Comparison of ENCODE assay signal across 9 cellular contexts in the genomic region with DNA sequence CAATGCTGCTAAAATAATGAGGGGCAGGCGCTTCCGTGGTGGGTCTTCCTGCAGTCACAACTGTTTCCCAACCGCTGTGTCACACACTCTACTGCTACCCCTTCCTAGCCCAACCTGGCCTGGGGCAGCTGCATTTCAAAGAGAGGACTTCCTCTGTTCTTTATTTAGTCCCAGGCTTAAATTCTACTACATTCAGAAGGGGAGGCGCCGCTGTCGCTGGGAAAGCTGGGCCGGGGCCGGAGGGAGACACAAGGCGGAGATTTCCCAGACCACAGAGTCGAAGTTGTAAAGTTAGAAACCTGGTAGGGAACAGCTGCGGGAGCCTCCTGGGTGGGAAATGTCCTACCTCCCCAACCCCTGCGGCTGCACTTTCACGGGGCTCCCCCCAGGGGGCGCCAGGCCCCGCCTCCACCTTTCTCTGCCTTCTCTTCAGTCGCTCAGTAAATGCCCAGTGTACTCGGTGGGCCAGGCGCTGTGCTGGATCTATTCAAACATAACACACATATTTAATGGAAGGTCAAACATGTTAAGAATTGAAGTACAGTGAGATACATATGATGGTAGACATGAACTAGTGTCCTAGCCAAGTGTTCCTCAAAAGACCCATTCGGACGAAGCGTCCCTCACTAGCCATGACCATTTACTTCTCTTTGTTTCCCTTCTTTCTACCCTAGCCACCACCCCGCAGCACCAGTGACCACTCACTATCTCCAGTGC. TPM values are rescaled to one million over a fixed set of nuclear protein-coding genes. Genes with fewer than 3 reads are reported as not detected.
DNase-seq lines count a peak whose midpoint lies in the region; ATAC-seq and TF ChIP-seq lines count a peak whose summit lies in the region.
"Had no signal": no experiment of that assay in that cellular context is flagged by ENCODE, and none has a peak within 500 bp of the region (broad histone marks: within the 10 kb centered on the region; RNA-seq: fewer than 3 reads in every experiment).

No MANE protein-coding gene starts in this region.

- no peaks in the 10 kb centered on the region for H3K4me1 ChIP-seq in endodermal cell (ENCODE audit: control insufficient read depth, insufficient read depth, low read length)

- no peaks in the 10 kb centered on the region for H3K36me3 ChIP-seq in endodermal cell (ENCODE audit: control insufficient read depth, insufficient read depth, low read length)

- H3K27ac Mint-ChIP-seq in endodermal cell (no peak overlapping the region), nephron (peak overlapping the region; percentile 38 to 52 (median 39))

- TF ChIP-seq CTCF in endodermal cell (conservative IDR thresholded peaks at IDR 0.05), result peak; percentile 98
- peak; percentile 52 to 71 (median 62) for TF ChIP-seq CTCF in nephron (IDR thresholded peaks at IDR 0.05; ENCODE audit: unreplicated experiment in 3 of 3)

- ATAC-seq in GM19395 (IDR thresholded peaks at IDR 0.05; ENCODE audit: unreplicated experiment) (no peak), GM19452 (IDR thresholded peaks at IDR 0.05; ENCODE audit: unreplicated experiment) (no peak)

- DNase-seq in ELR (ENCODE audit: low read depth) (peak; percentile 40), HuH-7.5 (ENCODE audit: low spot score) (peak; percentile 30), endodermal cell (peak; percentile 92), HK-2 (ENCODE audit: unreplicated experiment) (no peak)
- DNase-seq in activated CD4-positive, alpha-beta T cell treated with anti-CD3 and anti-CD28 coated beads for 4 hours, result peak; percentile 29 to 40

- H3K9me3 Mint-ChIP-seq in endodermal cell (no peaks in the 10 kb centered on the region), nephron (no peaks in the 10 kb centered on the region)
- H3K9me3 Mint-ChIP-seq: T-helper 1 cell treated with Interleukin-12 subunit alpha and Interleukin-12 subunit beta and Interleukin-4 antibody, amounts not matched to agents 30 μg/mL and 1 μg/mL, for 36 hours had no signal

- H3K36me3 Mint-ChIP-seq in endodermal cell (ENCODE audit: low read depth) (no peaks in the 10 kb centered on the region), nephron (ENCODE audit: low read depth) (no peaks in the 10 kb centered on the region)

- no peaks in the 10 kb centered on the region for H3K9me3 ChIP-seq in endodermal cell (ENCODE audit: control insufficient read depth, low read length)

- WGBS in endodermal cell (ENCODE audit: insufficient coverage in 1 of 2, insufficient read length in 1 of 2), 2 experiments, result 23 to 39% methylated on average over 11 to 22 of the region's 22 CpGs

- peak overlapping the region; percentile 35 for H3K4me3 Mint-ChIP-seq in endodermal cell
- peak overlapping the region in 1 of 3 experiments; percentile 21 for H3K4me3 Mint-ChIP-seq in nephron
- H3K4me3 Mint-ChIP-seq: T-helper 1 cell treated with Interleukin-12 subunit alpha and Interleukin-12 subunit beta and Interleukin-4 antibody, amounts not matched to agents 30 μg/mL and 1 μg/mL, for 36 hours had no signal

- H3K4me1 Mint-ChIP-seq in endodermal cell (peaks cover 11% of the 10 kb centered on the region), nephron (peaks cover 66% of the 10 kb centered on the region)

- H3K4me3 ChIP-seq in endodermal cell (ENCODE audit: low read length), result no peak overlapping the region

- H3K27me3 Mint-ChIP-seq in endodermal cell (ENCODE audit: insufficient read depth) (peaks cover 46% of the 10 kb centered on the region), nephron (ENCODE audit: low read depth) (peaks cover 42% of the 10 kb centered on the region)

- no peak overlapping the region for H3K27ac ChIP-seq in endodermal cell (ENCODE audit: low read depth, low read length)

- H3K9ac ChIP-seq in endodermal cell (ENCODE audit: extremely low read depth, low read length, poor library complexity, severe bottlenecking), result no peak overlapping the region

- peaks cover 25% of the 10 kb centered on the region for H3K27me3 ChIP-seq in endodermal cell (ENCODE audit: control insufficient read depth, insufficient read depth, low read length, poor library complexity, severe bottlenecking)

RNA-seq across cellular contexts. Expression of a gene that starts 23.1 kb away (rescaled TPM):
- 10 to 100 TPM in 1 of 2 donors, 1 to 10 TPM in 1; 9.0 to 13.5 TPM for total RNA-seq in endodermal cell
- polyA plus RNA-seq in endodermal cell (2013, experiment 1 of 2), result 10.0 TPM
- 10.5 TPM for polyA plus RNA-seq in endodermal cell (2013, experiment 2 of 2)

RNA-seq across cellular contexts. Expression of a gene that starts 26.3 kb away (rescaled TPM):
- 10 to 100 TPM; 72.8 to 79.7 TPM for total RNA-seq in endodermal cell
- 79.7 TPM for polyA plus RNA-seq in endodermal cell (2013, experiment 1 of 2)
- polyA plus RNA-seq in endodermal cell (2013, experiment 2 of 2), result 76.4 TPM

RNA-seq across cellular contexts. Expression of a gene that starts 46.2 kb away (rescaled TPM):
- total RNA-seq in endodermal cell, result 10 to 100 TPM; 38.3 to 41.9 TPM
- 47.9 TPM for polyA plus RNA-seq in endodermal cell (2013, experiment 1 of 2)
- 42.1 TPM for polyA plus RNA-seq in endodermal cell (2013, experiment 2 of 2)
